24 cellular contexts compared by ENCODE assay signal in the genomic region with DNA sequence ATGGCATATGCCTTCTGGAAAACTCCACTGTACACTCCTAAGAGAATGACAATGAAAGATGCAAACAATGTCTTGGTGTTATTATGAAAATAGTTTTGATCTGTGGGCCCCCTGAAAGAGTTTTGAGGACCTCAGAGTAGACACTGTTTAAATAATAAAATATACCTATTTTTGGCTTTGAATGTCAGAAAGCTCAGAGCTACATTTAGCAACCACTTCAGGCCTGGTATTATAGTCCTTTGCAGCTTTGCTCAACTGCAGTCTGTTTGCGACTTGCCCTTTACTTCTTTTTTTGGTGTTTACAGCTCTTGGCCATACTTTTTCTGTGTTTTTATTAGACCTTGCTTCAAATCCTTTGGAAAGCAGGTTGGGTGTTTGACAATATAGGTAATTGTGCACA. TPM values are rescaled to one million over a fixed set of nuclear protein-coding genes. Genes with fewer than 3 reads are reported as not detected.
"Had no signal": no experiment of that assay in that cellular context is flagged by ENCODE, and none has a peak within 500 bp of the region (broad histone marks: within the 10 kb centered on the region; RNA-seq: fewer than 3 reads in every experiment).

No MANE protein-coding gene starts in this region.

- H3K27ac Mint-ChIP-seq: natural killer cell had no signal

- H3K4me3 Mint-ChIP-seq: natural killer cell, neural crest cell had no signal

- DNase-seq: effector CD8-positive, alpha-beta T cell; heart left ventricle; hippocampal formation; mammary epithelial cell; natural killer cell; posterior cingulate gyrus; sigmoid colon; stimulated activated CD4-positive, alpha-beta T cell treated with anti-CD3 and anti-CD28 coated beads, Interleukin-2, amount 100 ng/mL, for 24 hours; stimulated activated CD4-positive, alpha-beta T cell treated with anti-CD3 and anti-CD28 coated beads, Interleukin-4, amount 100 ng/mL, for 4 hours; stomach; substantia nigra; transverse colon had no signal

- ATAC-seq: heart left ventricle, natural killer cell had no signal

- H3K36me3 Mint-ChIP-seq: natural killer cell had no signal

- H3K36me3 ChIP-seq: heart left ventricle, right atrium auricular region, sigmoid colon, stomach, thoracic aorta, transverse colon had no signal

- H3K27ac ChIP-seq: coronary artery, heart left ventricle, right atrium auricular region, sigmoid colon, stomach, thoracic aorta, transverse colon had no signal

- H3K4me3 ChIP-seq: coronary artery, heart left ventricle, right atrium auricular region, sigmoid colon, skin epidermis, stomach, thoracic aorta, transverse colon had no signal

- H3K27me3 ChIP-seq: heart left ventricle, right atrium auricular region, sigmoid colon, stomach, transverse colon had no signal

- H3K9me3 Mint-ChIP-seq: natural killer cell, neural crest cell had no signal

- H3K9me3 ChIP-seq: heart left ventricle, right atrium auricular region, sigmoid colon, stomach, thoracic aorta, transverse colon had no signal

RNA-seq across cellular contexts. Expression of a gene that starts 5.8 kb away (rescaled TPM):
- total RNA-seq: dermis microvascular lymphatic vessel endothelial cell, fibroblast of lung, frontal cortex, kidney epithelial cell, mammary epithelial cell, mucosa of gallbladder, myocyte, natural killer cell, neural crest cell, osteocyte, stomach, transverse colon had no signal
- polyA plus RNA-seq: heart left ventricle, mammary epithelial cell, stomach had no signal
